In the genomic region with DNA sequence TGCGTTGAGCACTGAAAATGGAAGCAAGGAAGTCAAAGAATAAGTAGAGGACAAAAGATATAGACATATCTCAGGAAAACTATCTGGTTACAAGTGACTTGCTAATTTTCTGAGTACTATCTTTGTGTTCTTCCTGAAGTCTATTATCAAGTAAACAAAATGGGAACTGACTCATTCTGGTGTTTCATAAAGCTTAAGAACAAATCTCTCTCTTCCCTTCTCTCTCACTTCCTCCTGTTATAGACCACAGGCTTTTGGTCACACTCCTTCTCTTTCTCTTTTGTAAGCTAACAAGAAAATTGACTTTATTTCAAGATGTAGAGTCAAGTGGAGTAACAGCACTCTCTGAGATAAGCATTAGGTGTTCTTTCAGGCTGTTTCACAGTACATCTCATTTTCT, we compare ENCODE assay signal across 1 cellular context.
TF ChIP-seq lines count a peak whose summit lies in the region.

No MANE protein-coding gene starts in this region.

TF ChIP-seq in GM12878, 131 proteins besides CTCF, POLR2A, EP300 and RAD21 (continued from another document and continues in another):
- TF ChIP-seq ZNF687 (IDR thresholded peaks at IDR 0.05) (no peak), BCL3 (IDR thresholded peaks at IDR 0.05; ENCODE audit: borderline replicate concordance, insufficient read depth, low read depth, low read length, poor library complexity, severe bottlenecking) (no peak), DPF2 (IDR thresholded peaks at IDR 0.05) (peak; percentile 70; the same call in 1 of the 2 replicates), EZH2 (IDR thresholded peaks at IDR 0.05; ENCODE audit: borderline replicate concordance, control insufficient read depth, low read depth, low read length) (no peak), NFIC (IDR thresholded peaks at IDR 0.05; ENCODE audit: low read depth, low read length) (peak; percentile 84), ZNF217 (IDR thresholded peaks at IDR 0.05) (peak; percentile 65; the same call in 1 of the 2 replicates), RFX5 (IDR thresholded peaks at IDR 0.05; ENCODE audit: low read depth, low read length) (no peak), MTA2 (IDR thresholded peaks at IDR 0.05; ENCODE audit: low read depth) (peak; percentile 70; the same call in 1 of the 2 replicates), ZNF24 (IDR thresholded peaks at IDR 0.05) (0 out of 2 replicates have a peak, but pooled peaks have one; percentile 24), BACH1 (IDR thresholded peaks at IDR 0.05; ENCODE audit: borderline replicate concordance) (no peak), IRF4 (IDR thresholded peaks at IDR 0.05; ENCODE audit: low read depth, low read length) (peak; percentile 89), CBX5 (IDR thresholded peaks at IDR 0.05; ENCODE audit: low read depth) (peak; percentile 25; the same call in 1 of the 2 replicates), FOXK2 (IDR thresholded peaks at IDR 0.05) (no peak), HDAC6 (IDR thresholded peaks at IDR 0.05; ENCODE audit: unreplicated experiment) (no peak), PAX5 (IDR thresholded peaks at IDR 0.05; ENCODE audit: borderline replicate concordance, low read depth, low read length) (peak; percentile 20; the same call in 1 of the 2 replicates), EGR1 (IDR thresholded peaks at IDR 0.05; ENCODE audit: borderline replicate concordance in 1 of 2, low read depth in 2 of 2, low read length in 2 of 2) (no peak), CBFB (IDR thresholded peaks at IDR 0.05; ENCODE audit: low read depth) (peak; percentile 44; the same call in 1 of the 2 replicates), STAT3 (IDR thresholded peaks at IDR 0.05; ENCODE audit: low read depth, low read length) (0 out of 2 replicates have a peak, but pooled peaks have one; percentile 64), BMI1 (IDR thresholded peaks at IDR 0.05; ENCODE audit: borderline replicate concordance) (peak; percentile 25; the same call in 1 of the 2 replicates), MEF2A (IDR thresholded peaks at IDR 0.05; ENCODE audit: insufficient read depth, low read depth, low read length) (peak; percentile 58; the same call in 1 of the 2 replicates), FOXM1 (IDR thresholded peaks at IDR 0.05; ENCODE audit: low read depth, low read length) (0 out of 2 replicates have a peak, but pooled peaks have one; percentile 32), KAT2A (conservative IDR thresholded peaks at IDR 0.05; ENCODE audit: control insufficient read depth, low read depth, low read length) (no peak), IKZF1 (conservative IDR thresholded peaks at IDR 0.05) (peak; percentile 49; the same call in 1 of the 2 replicates), PML (IDR thresholded peaks at IDR 0.05; ENCODE audit: low read length) (no peak; the same call in 1 of the 2 replicates), ZNF622 (IDR thresholded peaks at IDR 0.05) (no peak), ZNF207 (IDR thresholded peaks at IDR 0.05; ENCODE audit: borderline replicate concordance) (no peak), RCOR1 (conservative IDR thresholded peaks at IDR 0.05; ENCODE audit: low read depth, low read length) (no peak), BCLAF1 (IDR thresholded peaks at IDR 0.05) (no peak)
- TF ChIP-seq, protein P1, sequence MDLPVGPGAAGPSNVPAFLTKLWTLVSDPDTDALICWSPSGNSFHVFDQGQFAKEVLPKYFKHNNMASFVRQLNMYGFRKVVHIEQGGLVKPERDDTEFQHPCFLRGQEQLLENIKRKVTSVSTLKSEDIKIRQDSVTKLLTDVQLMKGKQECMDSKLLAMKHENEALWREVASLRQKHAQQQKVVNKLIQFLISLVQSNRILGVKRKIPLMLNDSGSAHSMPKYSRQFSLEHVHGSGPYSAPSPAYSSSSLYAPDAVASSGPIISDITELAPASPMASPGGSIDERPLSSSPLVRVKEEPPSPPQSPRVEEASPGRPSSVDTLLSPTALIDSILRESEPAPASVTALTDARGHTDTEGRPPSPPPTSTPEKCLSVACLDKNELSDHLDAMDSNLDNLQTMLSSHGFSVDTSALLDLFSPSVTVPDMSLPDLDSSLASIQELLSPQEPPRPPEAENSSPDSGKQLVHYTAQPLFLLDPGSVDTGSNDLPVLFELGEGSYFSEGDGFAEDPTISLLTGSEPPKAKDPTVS (IDR thresholded peaks at IDR 0.05; ENCODE audit: low read depth, low read length), result no peak
- TF ChIP-seq, protein P2, sequence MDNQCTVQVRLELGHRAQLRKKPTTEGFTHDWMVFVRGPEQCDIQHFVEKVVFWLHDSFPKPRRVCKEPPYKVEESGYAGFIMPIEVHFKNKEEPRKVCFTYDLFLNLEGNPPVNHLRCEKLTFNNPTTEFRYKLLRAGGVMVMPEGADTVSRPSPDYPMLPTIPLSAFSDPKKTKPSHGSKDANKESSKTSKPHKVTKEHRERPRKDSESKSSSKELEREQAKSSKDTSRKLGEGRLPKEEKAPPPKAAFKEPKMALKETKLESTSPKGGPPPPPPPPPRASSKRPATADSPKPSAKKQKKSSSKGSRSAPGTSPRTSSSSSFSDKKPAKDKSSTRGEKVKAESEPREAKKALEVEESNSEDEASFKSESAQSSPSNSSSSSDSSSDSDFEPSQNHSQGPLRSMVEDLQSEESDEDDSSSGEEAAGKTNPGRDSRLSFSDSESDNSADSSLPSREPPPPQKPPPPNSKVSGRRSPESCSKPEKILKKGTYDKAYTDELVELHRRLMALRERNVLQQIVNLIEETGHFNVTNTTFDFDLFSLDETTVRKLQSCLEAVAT (IDR thresholded peaks at IDR 0.05), result no peak
- TF ChIP-seq, protein P3, sequence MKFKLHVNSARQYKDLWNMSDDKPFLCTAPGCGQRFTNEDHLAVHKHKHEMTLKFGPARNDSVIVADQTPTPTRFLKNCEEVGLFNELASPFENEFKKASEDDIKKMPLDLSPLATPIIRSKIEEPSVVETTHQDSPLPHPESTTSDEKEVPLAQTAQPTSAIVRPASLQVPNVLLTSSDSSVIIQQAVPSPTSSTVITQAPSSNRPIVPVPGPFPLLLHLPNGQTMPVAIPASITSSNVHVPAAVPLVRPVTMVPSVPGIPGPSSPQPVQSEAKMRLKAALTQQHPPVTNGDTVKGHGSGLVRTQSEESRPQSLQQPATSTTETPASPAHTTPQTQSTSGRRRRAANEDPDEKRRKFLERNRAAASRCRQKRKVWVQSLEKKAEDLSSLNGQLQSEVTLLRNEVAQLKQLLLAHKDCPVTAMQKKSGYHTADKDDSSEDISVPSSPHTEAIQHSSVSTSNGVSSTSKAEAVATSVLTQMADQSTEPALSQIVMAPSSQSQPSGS (IDR thresholded peaks at IDR 0.05; ENCODE audit: low read length), result peak; percentile 42; the same call in 1 of the 2 replicates
- TF ChIP-seq, protein P4, sequence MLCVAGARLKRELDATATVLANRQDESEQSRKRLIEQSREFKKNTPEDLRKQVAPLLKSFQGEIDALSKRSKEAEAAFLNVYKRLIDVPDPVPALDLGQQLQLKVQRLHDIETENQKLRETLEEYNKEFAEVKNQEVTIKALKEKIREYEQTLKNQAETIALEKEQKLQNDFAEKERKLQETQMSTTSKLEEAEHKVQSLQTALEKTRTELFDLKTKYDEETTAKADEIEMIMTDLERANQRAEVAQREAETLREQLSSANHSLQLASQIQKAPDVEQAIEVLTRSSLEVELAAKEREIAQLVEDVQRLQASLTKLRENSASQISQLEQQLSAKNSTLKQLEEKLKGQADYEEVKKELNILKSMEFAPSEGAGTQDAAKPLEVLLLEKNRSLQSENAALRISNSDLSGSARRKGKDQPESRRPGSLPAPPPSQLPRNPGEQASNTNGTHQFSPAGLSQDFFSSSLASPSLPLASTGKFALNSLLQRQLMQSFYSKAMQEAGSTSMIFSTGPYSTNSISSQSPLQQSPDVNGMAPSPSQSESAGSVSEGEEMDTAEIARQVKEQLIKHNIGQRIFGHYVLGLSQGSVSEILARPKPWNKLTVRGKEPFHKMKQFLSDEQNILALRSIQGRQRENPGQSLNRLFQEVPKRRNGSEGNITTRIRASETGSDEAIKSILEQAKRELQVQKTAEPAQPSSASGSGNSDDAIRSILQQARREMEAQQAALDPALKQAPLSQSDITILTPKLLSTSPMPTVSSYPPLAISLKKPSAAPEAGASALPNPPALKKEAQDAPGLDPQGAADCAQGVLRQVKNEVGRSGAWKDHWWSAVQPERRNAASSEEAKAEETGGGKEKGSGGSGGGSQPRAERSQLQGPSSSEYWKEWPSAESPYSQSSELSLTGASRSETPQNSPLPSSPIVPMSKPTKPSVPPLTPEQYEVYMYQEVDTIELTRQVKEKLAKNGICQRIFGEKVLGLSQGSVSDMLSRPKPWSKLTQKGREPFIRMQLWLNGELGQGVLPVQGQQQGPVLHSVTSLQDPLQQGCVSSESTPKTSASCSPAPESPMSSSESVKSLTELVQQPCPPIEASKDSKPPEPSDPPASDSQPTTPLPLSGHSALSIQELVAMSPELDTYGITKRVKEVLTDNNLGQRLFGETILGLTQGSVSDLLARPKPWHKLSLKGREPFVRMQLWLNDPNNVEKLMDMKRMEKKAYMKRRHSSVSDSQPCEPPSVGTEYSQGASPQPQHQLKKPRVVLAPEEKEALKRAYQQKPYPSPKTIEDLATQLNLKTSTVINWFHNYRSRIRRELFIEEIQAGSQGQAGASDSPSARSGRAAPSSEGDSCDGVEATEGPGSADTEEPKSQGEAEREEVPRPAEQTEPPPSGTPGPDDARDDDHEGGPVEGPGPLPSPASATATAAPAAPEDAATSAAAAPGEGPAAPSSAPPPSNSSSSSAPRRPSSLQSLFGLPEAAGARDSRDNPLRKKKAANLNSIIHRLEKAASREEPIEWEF (IDR thresholded peaks at IDR 0.05; ENCODE audit: insufficient replicate concordance, low read depth, low read length), result no peak
- TF ChIP-seq, protein P5, sequence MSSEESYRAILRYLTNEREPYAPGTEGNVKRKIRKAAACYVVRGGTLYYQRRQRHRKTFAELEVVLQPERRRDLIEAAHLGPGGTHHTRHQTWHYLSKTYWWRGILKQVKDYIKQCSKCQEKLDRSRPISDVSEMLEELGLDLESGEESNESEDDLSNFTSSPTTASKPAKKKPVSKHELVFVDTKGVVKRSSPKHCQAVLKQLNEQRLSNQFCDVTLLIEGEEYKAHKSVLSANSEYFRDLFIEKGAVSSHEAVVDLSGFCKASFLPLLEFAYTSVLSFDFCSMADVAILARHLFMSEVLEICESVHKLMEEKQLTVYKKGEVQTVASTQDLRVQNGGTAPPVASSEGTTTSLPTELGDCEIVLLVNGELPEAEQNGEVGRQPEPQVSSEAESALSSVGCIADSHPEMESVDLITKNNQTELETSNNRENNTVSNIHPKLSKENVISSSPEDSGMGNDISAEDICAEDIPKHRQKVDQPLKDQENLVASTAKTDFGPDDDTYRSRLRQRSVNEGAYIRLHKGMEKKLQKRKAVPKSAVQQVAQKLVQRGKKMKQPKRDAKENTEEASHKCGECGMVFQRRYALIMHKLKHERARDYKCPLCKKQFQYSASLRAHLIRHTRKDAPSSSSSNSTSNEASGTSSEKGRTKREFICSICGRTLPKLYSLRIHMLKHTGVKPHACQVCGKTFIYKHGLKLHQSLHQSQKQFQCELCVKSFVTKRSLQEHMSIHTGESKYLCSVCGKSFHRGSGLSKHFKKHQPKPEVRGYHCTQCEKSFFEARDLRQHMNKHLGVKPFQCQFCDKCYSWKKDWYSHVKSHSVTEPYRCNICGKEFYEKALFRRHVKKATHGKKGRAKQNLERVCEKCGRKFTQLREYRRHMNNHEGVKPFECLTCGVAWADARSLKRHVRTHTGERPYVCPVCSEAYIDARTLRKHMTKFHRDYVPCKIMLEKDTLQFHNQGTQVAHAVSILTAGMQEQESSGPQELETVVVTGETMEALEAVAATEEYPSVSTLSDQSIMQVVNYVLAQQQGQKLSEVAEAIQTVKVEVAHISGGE (CRISPR knock-in tag; IDR thresholded peaks at IDR 0.05), result no peak
